Comparison of ENCODE assay signal across 40 cellular contexts in genomic region chr22:16777284-16777924, GRCh38. TPM values are rescaled to one million over a fixed set of nuclear protein-coding genes. Genes with fewer than 3 reads are reported as not detected.
"Had no signal": no experiment of that assay in that cellular context is flagged by ENCODE, and none has a peak within 500 bp of the region (broad histone marks: within the 10 kb centered on the region; RNA-seq: fewer than 3 reads in every experiment).

No MANE protein-coding gene starts in this region.

- H3K4me3 ChIP-seq: adrenal gland, ascending aorta, body of pancreas, breast epithelium, cardiac muscle cell had no signal

- ATAC-seq: activated naive CD4-positive, alpha-beta T cell treated with anti-CD3 and anti-CD28 coated beads, Interleukin-2, amount 50 U/mL, for 72 hours; activated naive CD8-positive, alpha-beta T cell treated with anti-CD3 and anti-CD28 coated beads, Interleukin-2, amount 50 U/mL, for 24 hours; activated T-cell treated with anti-CD3 and anti-CD28 coated beads, Interleukin-2, amount 50 U/mL, for 4 hours; activated T-cell treated with anti-CD3 and anti-CD28 coated beads, Interleukin-2, amount 50 U/mL, for 72 hours; activated T-helper 17 cell treated with anti-CD3 and anti-CD28 coated beads, Interleukin-2, amount 50 U/mL, for 72 hours; body of pancreas had no signal

- H3K27me3 ChIP-seq: adrenal gland, ascending aorta, body of pancreas, brain microvascular endothelial cell, breast epithelium, cardiac muscle cell had no signal

- H3K4me1 ChIP-seq: adrenal gland, ascending aorta, body of pancreas, breast epithelium had no signal

- H3K36me3 ChIP-seq: adrenal gland, ascending aorta, brain microvascular endothelial cell, breast epithelium, cardiac muscle cell had no signal

- H3K27ac ChIP-seq: adrenal gland, ascending aorta, body of pancreas, brain microvascular endothelial cell, breast epithelium, cardiac muscle cell had no signal

- FAIRE-seq: astrocyte, bronchial epithelial cell had no signal

- DNase-seq: activated effector memory CD4-positive, alpha-beta T cell treated with anti-CD3 and anti-CD28 coated beads, Interleukin-2, amount 50 U/mL, for 16 hours; activated effector memory CD4-positive, alpha-beta T cell treated with Interleukin-2 at 50 U/mL for 16 hours; activated gamma-delta T cell; activated gamma-delta T cell treated with Interleukin-2 at 50 U/mL for 16 hours; activated naive CD4-positive, alpha-beta T cell; activated naive CD4-positive, alpha-beta T cell treated with anti-CD3 and anti-CD28 coated beads for 36 hours; activated naive CD4-positive, alpha-beta T cell treated with anti-CD3 and anti-CD28 coated beads, Interleukin-2, amount 10 ng/mL, durations not matched to agents 7 days and 5 days; activated naive CD4-positive, alpha-beta T cell treated with anti-CD3 and anti-CD28 coated beads, Interleukin-2, amount 50 U/mL, for 16 hours; activated naive CD4-positive, alpha-beta T cell treated with Interleukin-2 at 50 U/mL for 16 hours; activated naive CD8-positive, alpha-beta T cell treated with anti-CD3 and anti-CD28 coated beads for 36 hours; activated naive CD8-positive, alpha-beta T cell treated with anti-CD3 and anti-CD28 coated beads, Interleukin-2, amount 10 ng/mL, durations not matched to agents 7 days and 5 days; activated naive CD8-positive, alpha-beta T cell treated with anti-CD3 and anti-CD28 coated beads, Interleukin-2, amount 50 U/mL, for 24 hours; activated T-cell treated with anti-CD3 and anti-CD28 coated beads, Interleukin-2, amount 50 U/mL, for 1 hour; activated T-cell treated with anti-CD3 and anti-CD28 coated beads, Interleukin-2, amount 50 U/mL, for 24 hours; activated T-cell treated with anti-CD3 and anti-CD28 coated beads, Interleukin-2, amount 50 U/mL, for 4 hours; activated T-cell treated with anti-CD3 and anti-CD28 coated beads, Interleukin-2, amount 50 U/mL, for 48 hours; activated T-cell treated with anti-CD3 and anti-CD28 coated beads, Interleukin-2, amount 50 U/mL, for 72 hours; adrenal gland; amniotic stem cell; amygdala; anterior cingulate cortex; aorta; body of pancreas; brain microvascular endothelial cell; caudate nucleus; central memory CD4-positive, alpha-beta T cell; cerebellar nuclear complex had no signal

RNA-seq across cellular contexts. Expression of gene XKR3, which starts 47.8 kb away (rescaled TPM):
- total RNA-seq: activated naive CD4-positive, alpha-beta T cell treated with anti-CD3 and anti-CD28 coated beads for 36 hours; activated naive CD8-positive, alpha-beta T cell treated with anti-CD3 and anti-CD28 coated beads for 36 hours; activated naive CD8-positive, alpha-beta T cell treated with anti-CD3 and anti-CD28 coated beads, Interleukin-2, amount 10 ng/mL, durations not matched to agents 7 days and 5 days; activated T-cell treated with anti-CD3 and anti-CD28 coated beads, Interleukin-2, amount 50 U/mL, for 4 hours; activated T-helper 1 cell treated with anti-CD3 and anti-CD28 coated beads, Interleukin-12 subunit alpha, Interleukin-12 subunit beta, Interleukin-2, Interleukin-4 antibody, amounts not matched to agents 30 ng/mL and 10 ng/mL and 1 ng/mL, durations not matched to agents 14 hours and 24 hours and 36 hours; activated T-helper 17 cell treated with anti-CD3 and anti-CD28 coated beads, Interleukin-2, amount 50 U/mL, for 72 hours; activated T-helper 2 cell treated with anti-CD3 and anti-CD28 coated beads, Interferon-gamma antibody, Interleukin-2, Interleukin-4, amounts not matched to agents 10 μg/mL and 5 μg/mL and 100 μg/mL, durations not matched to agents 14 hours and 24 hours and 36 hours; adrenal gland; aorta; ascending aorta; astrocyte; body of pancreas; bronchial epithelial cell; cardiac muscle cell; cardiac septum; cerebellum; chondrocyte had no signal
- polyA plus RNA-seq: adipose tissue, aorta, cardiac muscle cell had no signal
